8 cellular contexts compared by ENCODE assay signal in the genomic region with DNA sequence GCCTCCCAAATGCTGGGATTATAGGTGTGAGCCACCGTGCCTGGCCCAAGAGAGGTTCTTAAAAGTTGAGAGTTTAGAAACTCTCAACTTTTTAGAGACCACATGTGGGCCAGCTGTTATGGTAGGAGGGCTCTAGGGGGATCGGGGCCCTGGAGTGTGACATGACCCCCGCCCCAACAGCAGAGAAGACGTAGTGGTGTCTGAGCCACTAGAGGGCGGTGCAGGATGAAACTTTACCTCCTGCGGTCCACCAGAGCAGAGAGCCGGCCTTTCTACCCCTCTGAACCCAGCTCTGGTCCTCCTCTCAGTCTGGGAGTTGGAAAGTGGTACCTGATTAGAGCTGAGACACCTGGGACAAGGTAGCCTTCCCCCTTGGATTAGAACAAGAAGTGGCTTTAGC. TPM values are rescaled to one million over a fixed set of nuclear protein-coding genes. Genes with fewer than 3 reads are reported as not detected.
DNase-seq lines count a peak whose midpoint lies in the region; ATAC-seq and TF ChIP-seq lines count a peak whose summit lies in the region.

No MANE protein-coding gene starts in this region.

- ATAC-seq in GM18907 (IDR thresholded peaks at IDR 0.05; ENCODE audit: unreplicated experiment) = peak; percentile 51
- ATAC-seq in lower lobe of right lung = peak; percentile 60 to 61

- peak; percentile 82 for DNase-seq in A673 (ENCODE audit: low spot score)
- peak; percentile 83 for DNase-seq in NCI-H2227 (lab: John Stamatoyannopoulos, UW; ENCODE audit: unreplicated experiment)
- peak; percentile 41 to 47 for DNase-seq in activated CD4-positive, alpha-beta T cell treated with anti-CD3 and anti-CD28 coated beads for 4 hours
- peak; percentile 57 for DNase-seq in dedifferentiated amniotic fluid mesenchymal stem cell (ENCODE audit: extremely low spot score)
- DNase-seq in lower lobe of right lung = no peak
- peak; percentile 2 to 18 (median 10) for DNase-seq in stimulated activated naive CD4-positive, alpha-beta T cell (lab: John Stamatoyannopoulos, UW)
- no peak for DNase-seq in NCI-H1048 (lab: John Stamatoyannopoulos, UW)

- H3K36me3 ChIP-seq in A673 (ENCODE audit: insufficient read depth, low read length, poor library complexity, severe bottlenecking) = peaks cover 94% of the 10 kb centered on the region
- peaks cover 100% of the 10 kb centered on the region for H3K36me3 ChIP-seq in lower lobe of right lung

- H3K27ac ChIP-seq in A673 (ENCODE audit: low read depth, low read length, poor library complexity, severe bottlenecking) = no peak overlapping the region
- no peak overlapping the region for H3K27ac ChIP-seq in lower lobe of right lung

- H3K9me3 ChIP-seq in A673 (ENCODE audit: low read depth, low read length, poor library complexity, severe bottlenecking) (no peaks in the 10 kb centered on the region), lower lobe of right lung (no peaks in the 10 kb centered on the region)

- TF ChIP-seq CTCF in A673 (conservative IDR thresholded peaks at IDR 0.05; ENCODE audit: low read depth, low read length) (peak; percentile 84), lower lobe of right lung (IDR thresholded peaks at IDR 0.05) (peak; percentile 65)

- CTCF ChIA-PET in A673 (lab: Charles Lee) = interaction anchor here (0.9 to 2.4 kb wide), 6 partner anchors 33 to 44 kb away, joined by 4 to 45 read pairs (median 9); no protein-coding TSS in a partner anchor

- H3K27me3 ChIP-seq in A673 (replicated peaks; ENCODE audit: insufficient read depth, low read depth, low read length, poor library complexity) = no peaks in the 10 kb centered on the region
- H3K27me3 ChIP-seq in lower lobe of right lung (ENCODE audit: low read depth) = no peaks in the 10 kb centered on the region

- intact Hi-C loops in A673 (cut with micrococcal nuclease; ENCODE audit: unreplicated experiment) (loop anchor here (1.0 kb wide), 1 partner anchor 40 kb away; no protein-coding TSS in a partner anchor), lower lobe of right lung (cut with DNase I) (no loop called here)

- POLR2A ChIA-PET in A673 (lab: Charles Lee; ENCODE audit: low non-redundant PET) = no interaction called here

- no TSS peak for BruUV-seq in A673 (replicated peaks; lab: Mats Ljungman, UMichigan)

- H3K4me3 ChIP-seq in A673 (ENCODE audit: low read depth, low read length, poor library complexity, severe bottlenecking) (no peak overlapping the region), lower lobe of right lung (no peak overlapping the region)

- H3K4me1 ChIP-seq in A673 (ENCODE audit: insufficient read depth, low read length, poor library complexity, severe bottlenecking) (no peaks in the 10 kb centered on the region), lower lobe of right lung (peaks cover 7% of the 10 kb centered on the region)

RNA-seq across cellular contexts. Expression of gene CDK5RAP3, which starts 7.4 kb away (rescaled TPM):
- total RNA-seq in A673 (2021) (172 and 204 TPM in 2 replicates), lower lobe of right lung (161 TPM)

RNA-seq across cellular contexts. Expression of gene PRR15L, which starts 20.6 kb away (rescaled TPM):
- total RNA-seq in A673 (2021) (not detected in 2 replicates), lower lobe of right lung (48.1 TPM)

RNA-seq across cellular contexts. Expression of gene PNPO, which starts 37.0 kb away (rescaled TPM):
- total RNA-seq in A673 (2021) (12.3 and 14.6 TPM in 2 replicates), lower lobe of right lung (29.2 TPM)

RNA-seq across cellular contexts. Expression of gene COPZ2, which starts 59.3 kb away (rescaled TPM):
- 2.3 TPM in 1 of 2 replicates, not detected in the other for total RNA-seq in A673 (2021)
- 22.9 TPM for total RNA-seq in lower lobe of right lung

Comparison
In these comparisons a context has a peak if more than half of its experiments do, and no peak if none do; other contexts are left out.
1. DNase-seq: peak in A673 (single experiment), NCI-H2227 (single experiment), activated CD4-positive, alpha-beta T cell treated with anti-CD3 and anti-CD28 coated beads for 4 hours (2 of 2), dedifferentiated amniotic fluid mesenchymal stem cell (single experiment) and stimulated activated naive CD4-positive, alpha-beta T cell (6 of 6); none in lower lobe of right lung (single experiment) and NCI-H1048 (single experiment).
2. RNA of gene PRR15L, which starts 20.6 kb away (total RNA-seq): 48.1 TPM in lower lobe of right lung (single experiment); not detected in A673; every median in the first group is over 10 times any median in the second.